In genomic region chr14:103391048-103391447, GRCh38 we compare ENCODE assay signal across 8 cellular contexts. TPM values are rescaled to one million over a fixed set of nuclear protein-coding genes. Genes with fewer than 3 reads are reported as not detected.
DNase-seq lines count a peak whose midpoint lies in the region; ATAC-seq, FAIRE-seq and TF ChIP-seq lines count a peak whose summit lies in the region.

No MANE protein-coding gene starts in this region.

- no peak overlapping the region for H3K27ac Mint-ChIP-seq in central memory CD8-positive, alpha-beta T cell (ENCODE audit: low read depth)

- no peak overlapping the region for H3K27ac ChIP-seq in upper lobe of right lung

- H3K27me3 ChIP-seq in upper lobe of right lung: no peaks in the 10 kb centered on the region

- H3K27me3 Mint-ChIP-seq in central memory CD8-positive, alpha-beta T cell: no peaks in the 10 kb centered on the region

- H3K36me3 ChIP-seq in upper lobe of right lung: no peaks in the 10 kb centered on the region

- ATAC-seq in central memory CD8-positive, alpha-beta T cell (replicated peaks; ENCODE audit: extremely low read depth, poor library complexity, severe bottlenecking): peak; percentile 67
- ATAC-seq in upper lobe of right lung (peak; percentile 63), GM18520 (IDR thresholded peaks at IDR 0.05; ENCODE audit: unreplicated experiment) (no peak), HG03457 (IDR thresholded peaks at IDR 0.05; ENCODE audit: unreplicated experiment) (no peak)

- peaks cover 80% of the 10 kb centered on the region for H3K4me1 ChIP-seq in upper lobe of right lung

- no peak overlapping the region for H3K4me3 ChIP-seq in Jurkat, Clone E6-1 (ENCODE audit: low read length)
- no peak overlapping the region for H3K4me3 ChIP-seq in upper lobe of right lung

- TF ChIP-seq CTCF in D721Med (IDR thresholded peaks at IDR 0.05; ENCODE audit: insufficient read depth, missing control alignments): peak; percentile 41
- peak; percentile 66 for TF ChIP-seq CTCF in upper lobe of right lung (IDR thresholded peaks at IDR 0.05)

- no peak overlapping the region for H3K4me3 Mint-ChIP-seq in central memory CD8-positive, alpha-beta T cell

- peaks cover 54% of the 10 kb centered on the region for H3K4me1 Mint-ChIP-seq in central memory CD8-positive, alpha-beta T cell

- peaks cover 7% of the 10 kb centered on the region for H3K36me3 Mint-ChIP-seq in central memory CD8-positive, alpha-beta T cell (ENCODE audit: insufficient read depth)

- DNase-seq in D721Med (ENCODE audit: insufficient read length, low spot score): peak; percentile 38
- peak; percentile 46 for DNase-seq in Jurkat, Clone E6-1 (ENCODE audit: low read depth, low spot score)
- DNase-seq in T follicular helper cell (ENCODE audit: low read depth): peak; percentile 28
- peak in 1 of 2 donors; percentile 39 for DNase-seq in central memory CD8-positive, alpha-beta T cell (ENCODE audit: low spot score in 2 of 2)
- DNase-seq in lung microvascular endothelial cell (ENCODE audit: low read depth in 2 of 2): peak; percentile 61
- no peak for DNase-seq in upper lobe of right lung

- no peak for FAIRE-seq in D721Med (lab: Jason Lieb, UNC)

- intact Hi-C loops in upper lobe of right lung (cut with DNase I): no loop called here

- no peaks in the 10 kb centered on the region for H3K9me3 ChIP-seq in upper lobe of right lung

- H3K9me3 Mint-ChIP-seq in central memory CD8-positive, alpha-beta T cell: no peaks in the 10 kb centered on the region

RNA-seq across cellular contexts. Expression of gene MARK3, which starts 5.8 kb away (rescaled TPM):
- polyA plus RNA-seq in Jurkat, Clone E6-1 (2012; ENCODE audit: insufficient read depth, insufficient read length): 90.5 TPM
- total RNA-seq in lung microvascular endothelial cell (37.3 and 49.4 TPM in 2 replicates), upper lobe of right lung (105 TPM)

RNA-seq across cellular contexts. Expression of gene EIF5, which starts 57.0 kb away (rescaled TPM):
- polyA plus RNA-seq in Jurkat, Clone E6-1 (2012; ENCODE audit: insufficient read depth, insufficient read length): 214 TPM
- total RNA-seq in lung microvascular endothelial cell (84.6 and 86.3 TPM in 2 replicates), upper lobe of right lung (245 TPM)

Comparison
In these comparisons a context has a peak if more than half of its experiments do, and no peak if none do; other contexts are left out.
1. ATAC-seq: peak in central memory CD8-positive, alpha-beta T cell (single experiment) and upper lobe of right lung (single experiment); none in GM18520 (single experiment) and HG03457 (single experiment).